Comparison of ENCODE assay signal across 27 cellular contexts in the genomic region with DNA sequence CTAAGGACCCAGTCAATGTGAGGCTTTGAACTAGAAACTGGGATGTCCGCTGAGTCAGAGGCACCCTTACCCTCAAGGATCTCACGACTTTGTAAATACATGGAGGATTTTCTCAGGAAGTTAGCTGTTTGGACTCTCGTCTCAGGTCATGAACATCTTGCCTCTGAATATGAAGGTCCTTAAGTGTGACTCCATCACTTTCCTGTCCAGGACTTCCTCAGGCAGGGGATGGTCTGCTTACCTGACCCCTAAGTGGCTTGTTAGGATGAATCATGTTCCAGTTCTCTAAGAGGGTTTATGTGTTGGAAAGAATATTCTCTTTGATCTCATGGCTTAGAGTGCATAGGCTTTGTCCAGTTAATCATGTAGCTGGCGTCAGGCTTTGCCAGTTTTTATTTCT.
DNase-seq lines count a peak whose midpoint lies in the region; ATAC-seq, FAIRE-seq and TF ChIP-seq lines count a peak whose summit lies in the region.
"Had no signal": no experiment of that assay in that cellular context is flagged by ENCODE, and none has a peak within 500 bp of the region (broad histone marks: within the 10 kb centered on the region; RNA-seq: fewer than 3 reads in every experiment).

No MANE protein-coding gene starts in this region.

- dilution Hi-C loops in endothelial cell of umbilical vein (cut with MboI; ENCODE audit: extremely low pct_ligation_motif_present, low sequenced_read_pairs): no loop called here

- no peak overlapping the region for H3K9ac ChIP-seq in endothelial cell of umbilical vein (replicated peaks; ENCODE audit: extremely low read depth, insufficient read depth, low read length)

- no peak overlapping the region for H3K4me2 ChIP-seq in endothelial cell of umbilical vein (ENCODE audit: insufficient read depth, low read length)
- H3K4me2 ChIP-seq: PC-9 had no signal

- FAIRE-seq in endothelial cell of umbilical vein (lab: Jason Lieb, UNC): no peak
- FAIRE-seq: GM18507 had no signal

- H3K9me3 ChIP-seq in endothelial cell of umbilical vein (replicated peaks; ENCODE audit: control insufficient read depth, insufficient read depth, low read length) (no peaks in the 10 kb centered on the region), MG63 (no peaks in the 10 kb centered on the region)
- H3K9me3 ChIP-seq: BE2C, HAP-1, SJCRH30 had no signal

- TF ChIP-seq CTCF in endothelial cell of umbilical vein (IDR thresholded peaks at IDR 0.05; ENCODE audit: extremely low read depth in 1 of 2, insufficient read depth in 1 of 2, low read depth in 1 of 2, low read length in 2 of 2) (no peak), kidney epithelial cell (IDR thresholded peaks at IDR 0.05; ENCODE audit: insufficient read depth, low read length, poor library complexity, severe bottlenecking) (no peak), retinal pigment epithelial cell (conservative IDR thresholded peaks at IDR 0.05; ENCODE audit: low read depth, low read length) (no peak)

- no TSS peak for BruUV-seq in endothelial cell of umbilical vein (replicated peaks; lab: Mats Ljungman, UMichigan)

- intact Hi-C loops in endothelial cell of umbilical vein (cut with micrococcal nuclease): no loop called here

- H3K36me3 ChIP-seq in endothelial cell of umbilical vein (ENCODE audit: control insufficient read depth in 2 of 2, extremely low read depth in 1 of 2, insufficient read depth in 2 of 2, low read length in 2 of 2) (no peaks in the 10 kb centered on the region), kidney epithelial cell (ENCODE audit: control insufficient read depth, insufficient read depth, low read length) (no peaks in the 10 kb centered on the region), MG63 (no peaks in the 10 kb centered on the region)
- H3K36me3 ChIP-seq: BE2C, HAP-1, SJCRH30 had no signal

- H4K20me1 ChIP-seq in endothelial cell of umbilical vein (replicated peaks; ENCODE audit: control insufficient read depth, extremely low read depth, insufficient read depth, low read length): no peaks in the 10 kb centered on the region

- H3K27ac ChIP-seq in endothelial cell of umbilical vein (ENCODE audit: insufficient read depth, low read depth, low read length): no peak overlapping the region
- H3K27ac ChIP-seq: 22Rv1, HL-60, PC-9, SJCRH30 had no signal

- H3K4me3 ChIP-seq in endothelial cell of umbilical vein (replicated peaks in 1 of 3; ENCODE audit: insufficient read depth in 1 of 3, low read depth in 1 of 3, low read length in 3 of 3) (no peak overlapping the region), kidney epithelial cell (ENCODE audit: low read depth, low read length) (no peak overlapping the region), retinal pigment epithelial cell (ENCODE audit: low read length) (no peak overlapping the region), MG63 (no peak overlapping the region)
- H3K4me3 ChIP-seq: HAP-1, PC-9, SJCRH30 had no signal

- ATAC-seq in GM18909 (IDR thresholded peaks at IDR 0.05; ENCODE audit: poor library complexity, unreplicated experiment): no peak
- ATAC-seq: SK-N-SH treated with all-trans-retinoic acid at 6 μM for 48 hours had no signal

- no peaks in the 10 kb centered on the region for H3K9me1 ChIP-seq in endothelial cell of umbilical vein (replicated peaks; ENCODE audit: control insufficient read depth, extremely low read depth, insufficient read depth, low read length)

- no peaks in the 10 kb centered on the region for H3K4me1 ChIP-seq in endothelial cell of umbilical vein (ENCODE audit: control insufficient read depth, extremely low read depth, insufficient read depth, low read length)
- H3K4me1 ChIP-seq: BE2C, HAP-1, SJCRH30 had no signal

- H2AFZ ChIP-seq in endothelial cell of umbilical vein (ENCODE audit: low read depth, low read length): no peak overlapping the region
- H2AFZ ChIP-seq: PC-9 had no signal

- DNase-seq in DMS53 (lab: John Stamatoyannopoulos, UW): peak; percentile 12
- no peak for DNase-seq in DMS53 treated with DMSO at 0.1 percent for 48 hours (lab: John Stamatoyannopoulos, UW; ENCODE audit: unreplicated experiment)
- peak; percentile 2 for DNase-seq in endothelial cell of umbilical vein (ENCODE audit: low read depth, low spot score)
- DNase-seq in kidney epithelial cell (ENCODE audit: low read depth): peak; percentile 51
- peak; percentile 12 for DNase-seq in retinal pigment epithelial cell (ENCODE audit: low read depth)
- DNase-seq in NCI-H2196 treated with DMSO at 0.1 percent for 48 hours (lab: John Stamatoyannopoulos, UW; ENCODE audit: unreplicated experiment): no peak
- DNase-seq in MG63: no peak
- DNase-seq: BE2C; Calu3; CD8-positive, alpha-beta memory T cell; GOT3; NCI-H1092 treated with DMSO at 0.1 percent for 48 hours; NCI-H1436 treated with DMSO at 0.1 percent for 48 hours; NCI-H187 treated with DMSO at 0.1 percent for 48 hours; NCI-H2107; NCI-H446; NCI-H526; NCI-H82; NK-92 treated with Interleukin-12 subunit alpha and Interleukin-12 subunit beta, amount 100 ng/mL, for 24 hours; PC-9; SJCRH30 had no signal

- POLR2A ChIA-PET in endothelial cell of umbilical vein (lab: Charles Lee): interaction anchor here (0.6 kb wide), 1 partner anchor 55 kb away, joined by 6 read pairs; no protein-coding TSS in a partner anchor

- H3K79me2 ChIP-seq in endothelial cell of umbilical vein (ENCODE audit: control insufficient read depth, insufficient read depth, low read length): no peaks in the 10 kb centered on the region

- no peaks in the 10 kb centered on the region for H3K27me3 ChIP-seq in endothelial cell of umbilical vein (ENCODE audit: control insufficient read depth in 2 of 2, insufficient read depth in 2 of 2, low read length in 2 of 2)
- H3K27me3 ChIP-seq in kidney epithelial cell (ENCODE audit: control insufficient read depth, insufficient read depth, low read length): no peaks in the 10 kb centered on the region
- no peaks in the 10 kb centered on the region for H3K27me3 ChIP-seq in MG63
- H3K27me3 ChIP-seq: BE2C had no signal

- TF ChIP-seq POLR2A in endothelial cell of umbilical vein (IDR thresholded peaks at IDR 0.05; ENCODE audit: low read depth, low read length): no peak

- CTCF ChIA-PET in endothelial cell of umbilical vein (lab: Charles Lee): interaction anchor here (1.0 to 1.1 kb wide), 2 partner anchors 9 to 12 kb away, joined by 3 read pairs; no protein-coding TSS in a partner anchor

TF ChIP-seq in endothelial cell of umbilical vein, 7 proteins besides CTCF, POLR2A, EP300 and RAD21:
- TF ChIP-seq JUN (IDR thresholded peaks at IDR 0.05; ENCODE audit: borderline replicate concordance, insufficient read depth, insufficient read length, low read depth) (no peak), FOS (IDR thresholded peaks at IDR 0.05; ENCODE audit: borderline replicate concordance, insufficient read depth, low read length) (peak; percentile 56)

Comparison
In these comparisons a context has a peak if more than half of its experiments do, and no peak if none do; other contexts are left out.
1. DNase-seq: peak in DMS53 (single experiment), endothelial cell of umbilical vein (single experiment), kidney epithelial cell (single experiment) and retinal pigment epithelial cell (single experiment); none in DMS53 treated with DMSO at 0.1 percent for 48 hours (single experiment), NCI-H2196 treated with DMSO at 0.1 percent for 48 hours (single experiment) and MG63 (single experiment).